8 cellular contexts compared by ENCODE assay signal in the genomic region with DNA sequence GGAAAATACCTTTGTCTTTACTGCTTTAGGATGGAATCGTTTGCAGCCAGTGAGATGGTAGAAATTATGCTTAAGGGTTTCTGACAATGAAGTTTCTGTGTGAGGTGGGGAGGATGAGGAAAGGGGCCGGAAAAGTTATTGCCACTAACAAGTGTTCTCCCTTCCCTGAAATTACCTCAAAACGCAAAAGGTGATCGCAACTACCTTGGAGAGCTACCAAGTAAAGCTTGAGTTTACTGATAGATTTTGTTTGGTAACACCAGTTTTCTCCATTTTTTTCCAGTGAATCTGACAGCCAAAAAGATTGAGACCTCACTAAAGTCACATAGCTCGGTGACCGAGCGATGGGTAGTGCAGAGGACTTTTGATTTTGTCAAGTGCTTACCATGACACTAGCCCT. TPM values are rescaled to one million over a fixed set of nuclear protein-coding genes. Genes with fewer than 3 reads are reported as not detected.
DNase-seq lines count a peak whose midpoint lies in the region; ATAC-seq, FAIRE-seq and TF ChIP-seq lines count a peak whose summit lies in the region.

No MANE protein-coding gene starts in this region.

- POLR2A ChIA-PET in naive thymus-derived CD4-positive, alpha-beta T cell (lab: Charles Lee), result interaction anchor here (1.0 to 1.3 kb wide), 2 partner anchors 12 to 284 kb away, joined by 3 read pairs; no protein-coding TSS in a partner anchor

- peak overlapping the region; percentile 90 to 94 (median 92) for H3K4me3 Mint-ChIP-seq in naive thymus-derived CD4-positive, alpha-beta T cell

- H3K4me3 ChIP-seq in bronchial epithelial cell (ENCODE audit: low read depth, low read length), result no peak overlapping the region
- peak overlapping the region; percentile 92 for H3K4me3 ChIP-seq in naive thymus-derived CD4-positive, alpha-beta T cell (ENCODE audit: low read length)

- CTCF ChIA-PET in naive thymus-derived CD4-positive, alpha-beta T cell (lab: Charles Lee), result no interaction called here

- FAIRE-seq in bronchial epithelial cell (lab: Jason Lieb, UNC), result no peak

- intact Hi-C loops in naive thymus-derived CD4-positive, alpha-beta T cell (cut with micrococcal nuclease), result no loop called here

- ATAC-seq in naive thymus-derived CD4-positive, alpha-beta T cell, result no peak
- ATAC-seq in HG02938 (IDR thresholded peaks at IDR 0.05; ENCODE audit: unreplicated experiment) (no peak), esophagus mucosa (no peak)

- H3K27me3 Mint-ChIP-seq in naive thymus-derived CD4-positive, alpha-beta T cell, result no peaks in the 10 kb centered on the region

- DNase-seq in COLO829 (ENCODE audit: low spot score) (peak; percentile 1), KBM-7 (peak; percentile 31), bronchial epithelial cell (ENCODE audit: low read depth) (peak; percentile 8), SHP77 (lab: John Stamatoyannopoulos, UW) (no peak)
- peak in 2 of 9 donors; percentile 6 to 10 for DNase-seq in naive thymus-derived CD4-positive, alpha-beta T cell
- DNase-seq in activated CD4-positive, CD25-positive, alpha-beta regulatory T cell (lab: John Stamatoyannopoulos, UW), result no peak

- H3K4me1 Mint-ChIP-seq in naive thymus-derived CD4-positive, alpha-beta T cell, result peaks cover 7 to 46% (median 41%) of the 10 kb centered on the region in 7 donors

- TF ChIP-seq CTCF in bronchial epithelial cell (IDR thresholded peaks at IDR 0.05; ENCODE audit: insufficient read depth, low read length, severe bottlenecking), result no peak

- H3K4me1 ChIP-seq in naive thymus-derived CD4-positive, alpha-beta T cell (ENCODE audit: control insufficient read depth in 2 of 2, insufficient read depth in 2 of 2, low read length in 2 of 2), result peaks cover 4 to 12% of the 10 kb centered on the region in 2 donors

- no peak overlapping the region for H3K27ac ChIP-seq in naive thymus-derived CD4-positive, alpha-beta T cell (ENCODE audit: low read depth, low read length)

- H3K36me3 ChIP-seq in bronchial epithelial cell (ENCODE audit: control insufficient read depth, insufficient read depth, low read length), result no peaks in the 10 kb centered on the region
- peaks cover 0 to 5% (median 0%) of the 10 kb centered on the region in 3 experiments for H3K36me3 ChIP-seq in naive thymus-derived CD4-positive, alpha-beta T cell (ENCODE audit: control insufficient read depth in 2 of 3, insufficient read depth in 3 of 3, low read length in 3 of 3)

- no peaks in the 10 kb centered on the region for H3K9me3 ChIP-seq in naive thymus-derived CD4-positive, alpha-beta T cell (ENCODE audit: control insufficient read depth in 2 of 3, low read length in 3 of 3)

- no peaks in the 10 kb centered on the region for H3K9me3 Mint-ChIP-seq in naive thymus-derived CD4-positive, alpha-beta T cell

- H3K27ac Mint-ChIP-seq in naive thymus-derived CD4-positive, alpha-beta T cell, result peak overlapping the region; percentile 71 to 94 (median 85)

- in situ Hi-C loops in KBM-7 (cut with MboI; ENCODE audit: low pct_unique_long_range_greater_than_20kb, low sequenced_read_pairs), result no loop called here

- peaks cover 0 to 10% (median 0%) of the 10 kb centered on the region in 5 donors for H3K36me3 Mint-ChIP-seq in naive thymus-derived CD4-positive, alpha-beta T cell

- no peaks in the 10 kb centered on the region for H3K27me3 ChIP-seq in bronchial epithelial cell (ENCODE audit: control insufficient read depth, insufficient read depth, low read length)
- H3K27me3 ChIP-seq in naive thymus-derived CD4-positive, alpha-beta T cell (ENCODE audit: control insufficient read depth in 2 of 2, insufficient read depth in 2 of 2, low read length in 2 of 2), result no peaks in the 10 kb centered on the region

RNA-seq across cellular contexts. Expression of gene SUV39H2, which starts 1.5 kb away (rescaled TPM):
- total RNA-seq in bronchial epithelial cell, result 6.1 and 7.4 TPM in 2 replicates
- total RNA-seq in naive thymus-derived CD4-positive, alpha-beta T cell, result 10 to 100 TPM in 1 of 5 experiments, 1 to 10 TPM in 4; 2.4 to 25.0 (median 6.8) TPM
- polyA plus RNA-seq in naive thymus-derived CD4-positive, alpha-beta T cell, result 1 to 10 TPM; 6.4 to 7.2 TPM
- total RNA-seq in esophagus mucosa, result 8.8 TPM

RNA-seq across cellular contexts. Expression of gene HSPA14, which starts 42.1 kb away (rescaled TPM):
- total RNA-seq in bronchial epithelial cell, result 6.3 and 6.8 TPM in 2 replicates
- 10 to 100 TPM; 14.1 to 23.8 (median 17.6) TPM for total RNA-seq in naive thymus-derived CD4-positive, alpha-beta T cell
- polyA plus RNA-seq in naive thymus-derived CD4-positive, alpha-beta T cell, result 10 to 100 TPM; 14.9 to 18.2 TPM
- total RNA-seq in esophagus mucosa, result 10.7 TPM

RNA-seq across cellular contexts. Expression of gene MSANTD7, which starts 42.1 kb away (rescaled TPM):
- total RNA-seq in bronchial epithelial cell (21.4 and 21.6 TPM in 2 replicates), esophagus mucosa (7.7 TPM)
- 10 to 100 TPM; 16.2 to 31.4 (median 21.9) TPM for total RNA-seq in naive thymus-derived CD4-positive, alpha-beta T cell
- 1 to 10 TPM; 7.6 to 8.3 TPM for polyA plus RNA-seq in naive thymus-derived CD4-positive, alpha-beta T cell

RNA-seq across cellular contexts. Expression of gene CDNF, which starts 42.4 kb away (rescaled TPM):
- total RNA-seq in bronchial epithelial cell (0.79 and 1.3 TPM in 2 replicates), esophagus mucosa (1.2 TPM)
- 1 to 10 TPM; 1.0 to 8.4 (median 4.9) TPM for total RNA-seq in naive thymus-derived CD4-positive, alpha-beta T cell
- 1 to 10 TPM; 3.0 to 5.3 TPM for polyA plus RNA-seq in naive thymus-derived CD4-positive, alpha-beta T cell

Comparison
In these comparisons a context has a peak if more than half of its experiments do, and no peak if none do; other contexts are left out.
1. DNase-seq: peak in COLO829 (single experiment), KBM-7 (single experiment) and bronchial epithelial cell (single experiment); none in activated CD4-positive, CD25-positive, alpha-beta regulatory T cell (0 of 4) and SHP77 (0 of 2).